Comparison of ENCODE assay signal across 12 cellular contexts in genomic region chr5:140882591-140882899, GRCh38. TPM values are rescaled to one million over a fixed set of nuclear protein-coding genes. Genes with fewer than 3 reads are reported as not detected.
DNase-seq lines count a peak whose midpoint lies in the region; ATAC-seq, FAIRE-seq and TF ChIP-seq lines count a peak whose summit lies in the region.
"Had no signal": no experiment of that assay in that cellular context is flagged by ENCODE, and none has a peak within 500 bp of the region (broad histone marks: within the 10 kb centered on the region; RNA-seq: fewer than 3 reads in every experiment).

No MANE protein-coding gene starts in this region.

- no peaks in the 10 kb centered on the region for H4K20me1 ChIP-seq in K562 (replicated peaks; ENCODE audit: control insufficient read depth, insufficient read depth, low read length)

- BruUV-seq in K562 (replicated peaks; lab: Mats Ljungman, UMichigan): no TSS peak

- H3K9me3 ChIP-seq in HUES64 (ENCODE audit: insufficient read depth, low read depth, low read length) (no peaks in the 10 kb centered on the region), K562 (replicated peaks; ENCODE audit: control insufficient read depth, insufficient read depth, low read depth, low read length) (0 out of 2 replicates have a peak, but pooled peaks cover 2% of the 10 kb centered on the region), right lobe of liver (no peaks in the 10 kb centered on the region)
- H3K9me3 ChIP-seq: Caco-2 had no signal

- no peaks in the 10 kb centered on the region for H3K9me1 ChIP-seq in K562 (ENCODE audit: control insufficient read depth, insufficient read depth, low read length)

- H3K79me2 ChIP-seq in K562 (ENCODE audit: control insufficient read depth, insufficient read depth, low read length): no peaks in the 10 kb centered on the region

- POLR2A ChIA-PET in K562 (lab: Yijun Ruan, JAX): no interaction called here

- H3K9ac ChIP-seq in HUES64 (ENCODE audit: low read depth, low read length) (no peak overlapping the region), K562 (ENCODE audit: insufficient read depth in 1 of 2, low read depth in 2 of 2, low read length in 2 of 2) (no peak overlapping the region)

- H3K4me3 ChIP-seq in HUES64 (ENCODE audit: low read length) (peak overlapping the region; percentile 56), K562 (no peak overlapping the region), right lobe of liver (peak overlapping the region; percentile 6 to 34 (median 34))

- no peaks in the 10 kb centered on the region for H3K27me3 ChIP-seq in HUES64 (ENCODE audit: insufficient read depth, low read length)
- H3K27me3 ChIP-seq in K562 (ENCODE audit: control insufficient read depth in 2 of 2, insufficient read depth in 2 of 2, low read length in 2 of 2): no peaks in the 10 kb centered on the region
- peaks cover 0 to under 1% of the 10 kb centered on the region in 2 donors for H3K27me3 ChIP-seq in right lobe of liver

- DNase-seq in Ammon's horn (ENCODE audit: low spot score) (peak; percentile 17), K562 (ENCODE audit: extremely low read depth in 1 of 4, low spot score in 3 of 4) (no peak), right lobe of liver (no peak), NCI-H524 (lab: John Stamatoyannopoulos, UW) (no peak), H4 (ENCODE audit: low spot score) (no peak)
- DNase-seq in effector CD4-positive, alpha-beta T cell: no peak
- no peak for DNase-seq in stimulated activated CD4-positive, alpha-beta T cell treated with anti-CD3 and anti-CD28 coated beads, Interleukin-2, amount 100 ng/mL, for 24 hours
- DNase-seq: activated effector memory CD4-positive, alpha-beta T cell treated with Interleukin-2 at 50 U/mL for 16 hours; Caco-2; T1000 had no signal

- intact Hi-C loops in K562 (cut with micrococcal nuclease): no loop called here
- intact Hi-C loops in right lobe of liver (cut with DNase I): loop anchor here in 1 of 2 donors (10.0 kb wide), 1 partner anchor 162 kb away; no protein-coding TSS in a partner anchor

- WGBS in HUES64: 84% methylated on average over 12 of the region's 12 CpGs
- WGBS in K562 (ENCODE audit: insufficient coverage, low coverage, missing lambda C conversion rate): 8% methylated on average over 12 of the region's 12 CpGs
- 14% methylated on average over 10 of the region's 12 CpGs for WGBS in right lobe of liver (ENCODE audit: insufficient coverage, low coverage, low lambda C conversion rate, missing lambda C conversion rate)

- TF ChIP-seq EP300 in K562 (IDR thresholded peaks at IDR 0.05; ENCODE audit: low read length): no peak

- TF ChIP-seq POLR2A in K562 (conservative IDR thresholded peaks at IDR 0.05) (no peak), right lobe of liver (IDR thresholded peaks at IDR 0.05) (no peak)

- H3K36me3 ChIP-seq in HUES64 (ENCODE audit: insufficient read depth, low read length) (peaks cover 9% of the 10 kb centered on the region; the same call in 1 of the 2 replicates), K562 (ENCODE audit: control insufficient read depth, insufficient read depth, low read length) (no peaks in the 10 kb centered on the region), right lobe of liver (no peaks in the 10 kb centered on the region)

- in situ Hi-C loops in K562 (cut with MboI): no loop called here

- no peak; a peak in 1 of 4 replicates for TF ChIP-seq RAD21 in K562 (CRISPR knock-in tag; conservative IDR thresholded peaks at IDR 0.05 in 1 of 2, IDR thresholded peaks at IDR 0.05 in 1 of 2)

- CTCF ChIA-PET in K562 (lab: Yijun Ruan, JAX; ENCODE audit: low intra/inter-chr PET ratio): no interaction called here

- no peak overlapping the region for H3K27ac ChIP-seq in HUES64 (ENCODE audit: low read depth, low read length)
- H3K27ac ChIP-seq in K562 (ENCODE audit: extremely low read depth, low read depth, low read length): no peak overlapping the region
- no peak overlapping the region for H3K27ac ChIP-seq in right lobe of liver

- H3K4me2 ChIP-seq in K562 (ENCODE audit: insufficient read depth, low read length): no peak overlapping the region

- no peak for FAIRE-seq in K562 (lab: Jason Lieb, UNC)

- TF ChIP-seq CTCF in K562 (IDR thresholded peaks at IDR 0.05 in 2 of 3, conservative IDR thresholded peaks at IDR 0.05 in 1 of 3; ENCODE audit: insufficient read depth in 2 of 3, low read depth in 1 of 3, low read length in 3 of 3) (peak in 1 of 3 experiments; percentile 15; a peak in 1 of 6 replicates), right lobe of liver (IDR thresholded peaks at IDR 0.05) (peak in 2 of 4 donors; percentile 10 to 29)

- no peak for ATAC-seq in K562
- peak in 2 of 4 donors; percentile 35 to 64 for ATAC-seq in right lobe of liver

- H2AFZ ChIP-seq in K562 (ENCODE audit: low read depth, low read length): no peak overlapping the region

- no peaks in the 10 kb centered on the region for H3K4me1 ChIP-seq in HUES64 (ENCODE audit: insufficient read depth, low read length)
- H3K4me1 ChIP-seq in K562 (replicated peaks in 1 of 2; ENCODE audit: control insufficient read depth in 2 of 2, insufficient read depth in 2 of 2, low read length in 2 of 2): no peaks in the 10 kb centered on the region; a peak in 1 of 5 replicates
- H3K4me1 ChIP-seq in right lobe of liver: no peaks in the 10 kb centered on the region
- H3K4me1 ChIP-seq: Caco-2 had no signal

RNA-seq across cellular contexts. Expression of gene PCDHA13, which starts 0.6 kb away (rescaled TPM):
- 0.80 TPM for polyA plus RNA-seq in HUES64 (2013, experiment 1 of 2)
- polyA plus RNA-seq in HUES64 (2013, experiment 2 of 2): 0.76 TPM
- not detected in 2 replicates for total RNA-seq in K562 (2011; cell fraction: chromatin; rRNA removed; ENCODE audit: low replicate concordance)
- total RNA-seq in K562 (2011; cell fraction: nucleolus; rRNA removed): not detected in 2 replicates
- not detected in 2 replicates for total RNA-seq in K562 (2011; cell fraction: nucleoplasm; rRNA removed)
- total RNA-seq in K562 (2014; rRNA removed): not detected in 2 replicates
- total RNA-seq in K562 (2014; rRNA removed; fragmentation: Illumina TruSeq; extraction: Trizol): not detected in 2 replicates
- not detected in 2 replicates for total RNA-seq in K562 (2015; rRNA removed; fragmentation: Illumina TruSeq; extraction: Trizol)
- not detected in 2 replicates for total RNA-seq in K562 (2021)
- not detected in 2 replicates for polyA plus RNA-seq in K562 (2011; rRNA removed)
- not detected in 2 replicates for polyA plus RNA-seq in K562 (2011; cell fraction: cytosol; rRNA removed)
- polyA plus RNA-seq in K562 (2011; cell fraction: nucleus; rRNA removed): not detected in 2 replicates
- not detected in 2 replicates for polyA plus RNA-seq in K562 (2012)
- polyA plus RNA-seq in K562 (2014; fragmentation: Illumina TruSeq; extraction: Trizol): not detected in 2 replicates
- polyA plus RNA-seq in K562 (2014; fragmentation: Nextera tagmentation; extraction: Ambion mirVana): not detected
- not detected in 2 replicates for polyA plus RNA-seq in K562 (2014; rRNA removed)
- not detected in 2 replicates for polyA minus RNA-seq in K562 (2011; rRNA and poly(A)+ RNA removed)
- polyA minus RNA-seq in K562 (2011; cell fraction: cytosol; rRNA and poly(A)+ RNA removed): not detected in 2 replicates
- polyA minus RNA-seq in K562 (2011; cell fraction: nucleus; rRNA and poly(A)+ RNA removed): not detected in 2 replicates
- total RNA-seq in right lobe of liver: 1 to 10 TPM in 3 of 6 experiments, under 1 TPM in 2, not detected in 1; 0.35 to 1.8 (median 1.2) TPM
- total RNA-seq in H4 (2014; rRNA removed; shearing (Covaris generic)): 0.41 and 0.50 TPM in 2 replicates
- total RNA-seq: Caco-2, endothelial cell of umbilical vein had no signal
- polyA plus RNA-seq: endothelial cell of umbilical vein had no signal

RNA-seq across cellular contexts. Expression of gene PCDHA12, which starts 7.4 kb away (rescaled TPM):
- 3.1 TPM for polyA plus RNA-seq in HUES64 (2013, experiment 1 of 2)
- polyA plus RNA-seq in HUES64 (2013, experiment 2 of 2): 2.7 TPM
- total RNA-seq in K562 (2011; cell fraction: chromatin; rRNA removed; ENCODE audit: low replicate concordance): not detected in 2 replicates
- 0.13 TPM in 1 of 2 replicates, not detected in the other for total RNA-seq in K562 (2011; cell fraction: nucleolus; rRNA removed)
- not detected in 2 replicates for total RNA-seq in K562 (2011; cell fraction: nucleoplasm; rRNA removed)
- not detected in 2 replicates for total RNA-seq in K562 (2014; rRNA removed)
- not detected in 2 replicates for total RNA-seq in K562 (2014; rRNA removed; fragmentation: Illumina TruSeq; extraction: Trizol)
- total RNA-seq in K562 (2015; rRNA removed; fragmentation: Illumina TruSeq; extraction: Trizol): not detected in 2 replicates
- total RNA-seq in K562 (2021): not detected in 2 replicates
- polyA plus RNA-seq in K562 (2011; rRNA removed): not detected in 2 replicates
- 0.01 TPM in 1 of 2 replicates, not detected in the other for polyA plus RNA-seq in K562 (2011; cell fraction: cytosol; rRNA removed)
- not detected in 2 replicates for polyA plus RNA-seq in K562 (2011; cell fraction: nucleus; rRNA removed)
- polyA plus RNA-seq in K562 (2012): 0.03 TPM in 1 of 2 replicates, not detected in the other
- not detected in 2 replicates for polyA plus RNA-seq in K562 (2014; fragmentation: Illumina TruSeq; extraction: Trizol)
- not detected for polyA plus RNA-seq in K562 (2014; fragmentation: Nextera tagmentation; extraction: Ambion mirVana)
- polyA plus RNA-seq in K562 (2014; rRNA removed): not detected in 2 replicates
- polyA minus RNA-seq in K562 (2011; rRNA and poly(A)+ RNA removed): not detected in 2 replicates
- polyA minus RNA-seq in K562 (2011; cell fraction: cytosol; rRNA and poly(A)+ RNA removed): not detected in 2 replicates
- polyA minus RNA-seq in K562 (2011; cell fraction: nucleus; rRNA and poly(A)+ RNA removed): not detected in 2 replicates
- under 1 TPM in 4 of 6 experiments, not detected in 2; 0.18 to 0.51 (median 0.32) TPM for total RNA-seq in right lobe of liver
- 0.21 and 0.60 TPM in 2 replicates for total RNA-seq in H4 (2014; rRNA removed; shearing (Covaris generic))
- total RNA-seq: Caco-2, endothelial cell of umbilical vein had no signal

RNA-seq across cellular contexts. Expression of gene PCDHA11, which starts 13.8 kb away (rescaled TPM):
- 9.2 TPM for polyA plus RNA-seq in HUES64 (2013, experiment 1 of 2)
- polyA plus RNA-seq in HUES64 (2013, experiment 2 of 2): 7.9 TPM
- not detected in 2 replicates for total RNA-seq in K562 (2011; cell fraction: chromatin; rRNA removed; ENCODE audit: low replicate concordance)
- total RNA-seq in K562 (2011; cell fraction: nucleolus; rRNA removed): not detected in 2 replicates
- not detected in 2 replicates for total RNA-seq in K562 (2011; cell fraction: nucleoplasm; rRNA removed)
- total RNA-seq in K562 (2014; rRNA removed) (not detected in 2 replicates), K562 (2014; rRNA removed; fragmentation: Illumina TruSeq; extraction: Trizol) (not detected in 2 replicates), K562 (2015; rRNA removed; fragmentation: Illumina TruSeq; extraction: Trizol) (not detected in 2 replicates), K562 (2021) (not detected in 2 replicates), right lobe of liver (under 1 TPM in 3 of 6 experiments, not detected in 3; 0.04 to 0.51 (median 0.07) TPM)
- polyA plus RNA-seq in K562 (2011; rRNA removed) (not detected in 2 replicates), K562 (2014; fragmentation: Illumina TruSeq; extraction: Trizol) (not detected in 2 replicates), K562 (2014; fragmentation: Nextera tagmentation; extraction: Ambion mirVana) (not detected), K562 (2014; rRNA removed) (not detected in 2 replicates)
- not detected in 2 replicates for polyA plus RNA-seq in K562 (2011; cell fraction: cytosol; rRNA removed)
- not detected in 2 replicates for polyA plus RNA-seq in K562 (2011; cell fraction: nucleus; rRNA removed)
- not detected in 2 replicates for polyA plus RNA-seq in K562 (2012)
- not detected in 2 replicates for polyA minus RNA-seq in K562 (2011; rRNA and poly(A)+ RNA removed)
- not detected in 2 replicates for polyA minus RNA-seq in K562 (2011; cell fraction: cytosol; rRNA and poly(A)+ RNA removed)
- polyA minus RNA-seq in K562 (2011; cell fraction: nucleus; rRNA and poly(A)+ RNA removed): not detected in 2 replicates
- 5.0 and 7.7 TPM in 2 replicates for total RNA-seq in H4 (2014; rRNA removed; shearing (Covaris generic))
- total RNA-seq: Caco-2, endothelial cell of umbilical vein had no signal
- polyA plus RNA-seq: endothelial cell of umbilical vein had no signal

RNA-seq across cellular contexts. Expression of gene PCDHA10, which starts 26.8 kb away (rescaled TPM):
- polyA plus RNA-seq in HUES64 (2013, experiment 1 of 2): 0.75 TPM
- 0.95 TPM for polyA plus RNA-seq in HUES64 (2013, experiment 2 of 2)
- total RNA-seq in K562 (2011; cell fraction: chromatin; rRNA removed; ENCODE audit: low replicate concordance): 0.02 TPM in 1 of 2 replicates, not detected in the other
- not detected in 2 replicates for total RNA-seq in K562 (2011; cell fraction: nucleolus; rRNA removed)
- not detected in 2 replicates for total RNA-seq in K562 (2011; cell fraction: nucleoplasm; rRNA removed)
- total RNA-seq in K562 (2014; rRNA removed): not detected in 2 replicates
- not detected in 2 replicates for total RNA-seq in K562 (2014; rRNA removed; fragmentation: Illumina TruSeq; extraction: Trizol)
- not detected in 2 replicates for total RNA-seq in K562 (2015; rRNA removed; fragmentation: Illumina TruSeq; extraction: Trizol)
- total RNA-seq in K562 (2021): not detected in 2 replicates
- not detected in 2 replicates for polyA plus RNA-seq in K562 (2011; rRNA removed)
- polyA plus RNA-seq in K562 (2011; cell fraction: cytosol; rRNA removed): not detected in 2 replicates
- not detected in 2 replicates for polyA plus RNA-seq in K562 (2011; cell fraction: nucleus; rRNA removed)
- polyA plus RNA-seq in K562 (2012): not detected in 2 replicates
- not detected in 2 replicates for polyA plus RNA-seq in K562 (2014; fragmentation: Illumina TruSeq; extraction: Trizol)
- not detected for polyA plus RNA-seq in K562 (2014; fragmentation: Nextera tagmentation; extraction: Ambion mirVana)
- not detected in 2 replicates for polyA plus RNA-seq in K562 (2014; rRNA removed)
- not detected in 2 replicates for polyA minus RNA-seq in K562 (2011; rRNA and poly(A)+ RNA removed)
- polyA minus RNA-seq in K562 (2011; cell fraction: cytosol; rRNA and poly(A)+ RNA removed): not detected in 2 replicates
- polyA minus RNA-seq in K562 (2011; cell fraction: nucleus; rRNA and poly(A)+ RNA removed): not detected in 2 replicates
- under 1 TPM in 3 of 6 experiments, not detected in 3; 0.05 to 0.07 (median 0.06) TPM for total RNA-seq in right lobe of liver
- total RNA-seq in H4 (2014; rRNA removed; shearing (Covaris generic)): 0.02 and 0.08 TPM in 2 replicates

RNA-seq across cellular contexts. Expression of gene PCDHA9, which starts 34.4 kb away (rescaled TPM):
- 0.10 TPM for polyA plus RNA-seq in HUES64 (2013, experiment 1 of 2)
- polyA plus RNA-seq in HUES64 (2013, experiment 2 of 2): not detected
- total RNA-seq in K562 (2011; cell fraction: chromatin; rRNA removed; ENCODE audit: low replicate concordance): not detected in 2 replicates
- total RNA-seq in K562 (2011; cell fraction: nucleolus; rRNA removed): not detected in 2 replicates
- total RNA-seq in K562 (2011; cell fraction: nucleoplasm; rRNA removed): not detected in 2 replicates
- total RNA-seq in K562 (2014; rRNA removed) (not detected in 2 replicates), K562 (2014; rRNA removed; fragmentation: Illumina TruSeq; extraction: Trizol) (not detected in 2 replicates), K562 (2015; rRNA removed; fragmentation: Illumina TruSeq; extraction: Trizol) (not detected in 2 replicates), K562 (2021) (not detected in 2 replicates), right lobe of liver (not detected)
- polyA plus RNA-seq in K562 (2011; rRNA removed) (not detected in 2 replicates), K562 (2014; fragmentation: Illumina TruSeq; extraction: Trizol) (not detected in 2 replicates), K562 (2014; fragmentation: Nextera tagmentation; extraction: Ambion mirVana) (not detected), K562 (2014; rRNA removed) (not detected in 2 replicates)
- polyA plus RNA-seq in K562 (2011; cell fraction: cytosol; rRNA removed): not detected in 2 replicates
- not detected in 2 replicates for polyA plus RNA-seq in K562 (2011; cell fraction: nucleus; rRNA removed)
- not detected in 2 replicates for polyA plus RNA-seq in K562 (2012)
- polyA minus RNA-seq in K562 (2011; rRNA and poly(A)+ RNA removed): not detected in 2 replicates
- not detected in 2 replicates for polyA minus RNA-seq in K562 (2011; cell fraction: cytosol; rRNA and poly(A)+ RNA removed)
- polyA minus RNA-seq in K562 (2011; cell fraction: nucleus; rRNA and poly(A)+ RNA removed): under 0.01 TPM in 1 of 2 replicates, not detected in the other
- total RNA-seq in H4 (2014; rRNA removed; shearing (Covaris generic)): 0.08 TPM in 1 of 2 replicates, not detected in the other
- total RNA-seq: Caco-2, endothelial cell of umbilical vein had no signal
- polyA plus RNA-seq: endothelial cell of umbilical vein had no signal
